ENCODE assay signal across 12 cellular contexts in genomic region chr13:39417643-39418042, GRCh38.
A peak's percentile ranks its signal among the peaks of the same experiment; 100 is the strongest.
DNase-seq lines count a peak whose midpoint lies in the region; ATAC-seq and TF ChIP-seq lines count a peak whose summit lies in the region.
"Had no signal": no experiment of that assay in that cellular context is flagged by ENCODE, and none has a peak within 500 bp of the region (broad histone marks: within the 10 kb centered on the region; RNA-seq: fewer than 3 reads in every experiment).

No MANE protein-coding gene starts in this region.

- CTCF ChIA-PET in activated CD4-positive, alpha-beta memory T cell treated with anti-CD3 and anti-CD28 coated beads for 36 hours (lab: Charles Lee): interaction anchor here (1.1 kb wide), 1 partner anchor 198 kb away, joined by 3 read pairs; no protein-coding TSS in a partner anchor

- no peak for TF ChIP-seq POLR2A in sigmoid colon (IDR thresholded peaks at IDR 0.05)
- TF ChIP-seq POLR2A in prostate gland (IDR thresholded peaks at IDR 0.05): no peak

- H3K4me3 ChIP-seq in ascending aorta: peak overlapping the region in 1 of 2 donors; percentile 46
- H3K4me3 ChIP-seq in heart right ventricle: peak overlapping the region in 3 of 10 donors; percentile 4 to 24 (median 13)
- no peak overlapping the region for H3K4me3 ChIP-seq in sigmoid colon
- no peak overlapping the region for H3K4me3 ChIP-seq in prostate gland

- H3K27ac Mint-ChIP-seq in activated CD4-positive, alpha-beta memory T cell treated with anti-CD3 and anti-CD28 coated beads for 36 hours: no peak overlapping the region
- H3K27ac Mint-ChIP-seq: progenitor cell of endocrine pancreas; stimulated activated naive B cell treated with anti-CD40 and anti-IgM and Interleukin-4, amounts not matched to agents 10 μg/mL and 1 μg/mL and 100 μg/mL, for 72 hours had no signal

- ATAC-seq in heart right ventricle: peak in 3 of 8 donors; percentile 25 to 41 (median 38)
- ATAC-seq in GM19397 (IDR thresholded peaks at IDR 0.05; ENCODE audit: unreplicated experiment): no peak
- ATAC-seq: stimulated activated naive B cell treated with anti-CD40 and anti-IgM and Interleukin-4, amounts not matched to agents 10 μg/mL and 1 μg/mL and 100 μg/mL, for 72 hours had no signal

- H3K9me3 ChIP-seq in ascending aorta: no peaks in the 10 kb centered on the region
- H3K9me3 ChIP-seq in heart right ventricle: no peaks in the 10 kb centered on the region
- no peaks in the 10 kb centered on the region for H3K9me3 ChIP-seq in sigmoid colon
- no peaks in the 10 kb centered on the region for H3K9me3 ChIP-seq in prostate gland

- TF ChIP-seq EP300 in sigmoid colon (IDR thresholded peaks at IDR 0.05): no peak

- intact Hi-C loops in ascending aorta (cut with DNase I) (loop anchor here (5.0 to 10.0 kb wide), 4 partner anchors 110 to 383 kb away; partner anchors contain the start of genes NHLRC3 and PROSER1), heart right ventricle (cut with DNase I) (loop anchor here in 8 of 10 donors (2.0 to 10.0 kb wide), 7 partner anchors 35 to 373 kb away; partner anchors contain the start of gene LHFPL6 (in 2 of the 8)), sigmoid colon (cut with DNase I) (no loop called here), prostate gland (cut with DNase I) (loop anchor here (5.0 to 10.0 kb wide), 2 partner anchors 185 to 273 kb away; partner anchors contain the start of gene LHFPL6)
- intact Hi-C loops in activated CD4-positive, alpha-beta memory T cell treated with anti-CD3 and anti-CD28 coated beads for 36 hours (cut with micrococcal nuclease): loop anchor here (5.0 kb wide), 1 partner anchor 195 kb away; no protein-coding TSS in a partner anchor

- no peaks in the 10 kb centered on the region for H3K9me3 Mint-ChIP-seq in activated CD4-positive, alpha-beta memory T cell treated with anti-CD3 and anti-CD28 coated beads for 36 hours
- H3K9me3 Mint-ChIP-seq: stimulated activated naive B cell treated with anti-CD40 and anti-IgM and Interleukin-4, amounts not matched to agents 10 μg/mL and 1 μg/mL and 100 μg/mL, for 72 hours had no signal

- H3K27ac ChIP-seq in ascending aorta: peak overlapping the region; percentile 1 to 62
- H3K27ac ChIP-seq in heart right ventricle: peak overlapping the region; percentile 9 to 87 (median 46)
- H3K27ac ChIP-seq in sigmoid colon: peak overlapping the region in 3 of 4 donors; percentile 1 to 38 (median 6)
- H3K27ac ChIP-seq in prostate gland: no peak overlapping the region

- peak; percentile 4 for DNase-seq in H4 (ENCODE audit: low spot score)
- DNase-seq in ascending aorta (ENCODE audit: low spot score in 2 of 2): no peak
- no peak for DNase-seq in heart right ventricle
- DNase-seq in sigmoid colon: no peak
- no peak for DNase-seq in NCI-H82 (lab: John Stamatoyannopoulos, UW)
- no peak for DNase-seq in prostate gland (ENCODE audit: low spot score)
- DNase-seq in activated CD4-positive, alpha-beta memory T cell treated with anti-CD3 and anti-CD28 coated beads for 36 hours: no peak
- DNase-seq: activated effector memory CD4-positive, alpha-beta T cell treated with anti-CD3 and anti-CD28 coated beads, Interleukin-2, amount 50 U/mL, for 16 hours; stimulated activated naive B cell treated with anti-CD40 and anti-IgM and Interleukin-4, amounts not matched to agents 10 μg/mL and 1 μg/mL and 100 μg/mL, for 72 hours; T-helper 2 cell had no signal

- H3K36me3 ChIP-seq in ascending aorta (no peaks in the 10 kb centered on the region), heart right ventricle (no peaks in the 10 kb centered on the region), sigmoid colon (no peaks in the 10 kb centered on the region), prostate gland (no peaks in the 10 kb centered on the region)

- peaks cover 11% of the 10 kb centered on the region for H3K27me3 Mint-ChIP-seq in activated CD4-positive, alpha-beta memory T cell treated with anti-CD3 and anti-CD28 coated beads for 36 hours

- peaks cover 0 to 29% of the 10 kb centered on the region in 2 donors for H3K4me1 ChIP-seq in ascending aorta
- peaks cover 9 to 80% (median 56%) of the 10 kb centered on the region in 9 donors for H3K4me1 ChIP-seq in heart right ventricle
- peaks cover 0 to 30% (median 13%) of the 10 kb centered on the region in 4 donors for H3K4me1 ChIP-seq in sigmoid colon
- no peaks in the 10 kb centered on the region for H3K4me1 ChIP-seq in prostate gland (replicated peaks)

- H3K36me3 Mint-ChIP-seq in activated CD4-positive, alpha-beta memory T cell treated with anti-CD3 and anti-CD28 coated beads for 36 hours: no peaks in the 10 kb centered on the region
- H3K36me3 Mint-ChIP-seq: stimulated activated naive B cell treated with anti-CD40 and anti-IgM and Interleukin-4, amounts not matched to agents 10 μg/mL and 1 μg/mL and 100 μg/mL, for 72 hours had no signal

- no peaks in the 10 kb centered on the region for H3K27me3 ChIP-seq in ascending aorta
- H3K27me3 ChIP-seq in heart right ventricle: no peaks in the 10 kb centered on the region
- no peaks in the 10 kb centered on the region for H3K27me3 ChIP-seq in sigmoid colon
- H3K27me3 ChIP-seq in prostate gland (replicated peaks; ENCODE audit: insufficient read depth): no peaks in the 10 kb centered on the region

- no peak overlapping the region for H3K4me3 Mint-ChIP-seq in activated CD4-positive, alpha-beta memory T cell treated with anti-CD3 and anti-CD28 coated beads for 36 hours
- H3K4me3 Mint-ChIP-seq: stimulated activated naive B cell treated with anti-CD40 and anti-IgM and Interleukin-4, amounts not matched to agents 10 μg/mL and 1 μg/mL and 100 μg/mL, for 72 hours had no signal

- no peak for TF ChIP-seq CTCF in ascending aorta (IDR thresholded peaks at IDR 0.05)
- no peak for TF ChIP-seq CTCF in heart right ventricle (IDR thresholded peaks at IDR 0.05)
- TF ChIP-seq CTCF in sigmoid colon (IDR thresholded peaks at IDR 0.05): no peak
- no peak for TF ChIP-seq CTCF in prostate gland (IDR thresholded peaks at IDR 0.05)

- WGBS in heart right ventricle, 2 donors: 56 to 61% methylated on average over 5 of the region's 5 CpGs
- 65 to 75% methylated on average over 5 of the region's 5 CpGs for WGBS in sigmoid colon, 2 donors
- WGBS in prostate gland: 82% methylated on average over 5 of the region's 5 CpGs

- POLR2A ChIA-PET in activated CD4-positive, alpha-beta memory T cell treated with anti-CD3 and anti-CD28 coated beads for 36 hours (lab: Charles Lee): no interaction called here

- H3K4me1 Mint-ChIP-seq in activated CD4-positive, alpha-beta memory T cell treated with anti-CD3 and anti-CD28 coated beads for 36 hours (ENCODE audit: low read depth): no peaks in the 10 kb centered on the region

Comparison
In these comparisons a context has a peak if more than half of its experiments do, and no peak if none do; other contexts are left out.
1. H3K27ac ChIP-seq: peak in ascending aorta (2 of 2), heart right ventricle (10 of 10) and sigmoid colon (3 of 4); none in prostate gland (0 of 2).